14 cellular contexts compared by ENCODE assay signal in the genomic region with DNA sequence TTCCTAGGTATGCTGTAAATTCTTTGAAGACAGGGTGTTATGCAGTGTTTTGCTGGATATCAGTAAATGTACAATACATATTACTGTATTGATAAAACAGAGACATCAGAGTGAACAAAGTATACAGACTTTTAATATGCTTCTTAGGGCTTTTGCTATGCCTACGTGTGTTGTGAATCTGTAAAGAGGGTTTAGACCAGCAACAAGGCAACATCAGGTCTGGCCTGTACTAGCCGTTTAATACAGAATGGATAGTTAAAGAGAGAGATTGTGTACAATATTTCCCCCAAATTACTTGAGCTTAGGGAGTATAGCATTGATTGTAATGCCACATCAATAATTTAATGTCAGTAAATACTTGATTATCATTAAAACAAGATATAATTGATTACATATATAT.
DNase-seq lines count a peak whose midpoint lies in the region; ATAC-seq lines count a peak whose summit lies in the region.
"Had no signal": no experiment of that assay in that cellular context is flagged by ENCODE, and none has a peak within 500 bp of the region (broad histone marks: within the 10 kb centered on the region; RNA-seq: fewer than 3 reads in every experiment).

No MANE protein-coding gene starts in this region.

- intact Hi-C loops in left ventricle myocardium superior (cut with micrococcal nuclease) = loop anchor here (2.0 to 10.0 kb wide), 3 partner anchors 219 to 899 kb away; no protein-coding TSS in a partner anchor
- intact Hi-C loops in Right ventricle myocardium inferior (cut with DNase I) = loop anchor here (1.0 to 10.0 kb wide), 2 partner anchors 252 to 909 kb away; no protein-coding TSS in a partner anchor
- intact Hi-C loops in activated CD4-positive, alpha-beta T cell treated with anti-CD3 and anti-CD28 coated beads, Interleukin-2, amount 10 ng/mL, durations not matched to agents 24 days and 14 days (cut with micrococcal nuclease) = loop anchor here (1.0 to 10.0 kb wide), 5 partner anchors 87 to 907 kb away; no protein-coding TSS in a partner anchor
- intact Hi-C loops in activated CD4-positive, alpha-beta memory T cell treated with anti-CD3 and anti-CD28 coated beads for 36 hours (cut with micrococcal nuclease) = loop anchor here (1.0 to 5.0 kb wide), 6 partner anchors 87 to 905 kb away; a partner anchor contains a TSS

- CTCF ChIA-PET in activated CD4-positive, alpha-beta memory T cell treated with anti-CD3 and anti-CD28 coated beads for 36 hours (lab: Charles Lee) = interaction anchor here (0.6 to 2.8 kb wide), 16 partner anchors 9 to 1236 kb away, joined by 3 to 23 read pairs (median 4); a partner anchor contains a TSS

- H3K27me3 Mint-ChIP-seq in activated CD4-positive, alpha-beta T cell treated with anti-CD3 and anti-CD28 coated beads, Interleukin-2, amount 10 ng/mL, durations not matched to agents 24 days and 14 days = no peaks in the 10 kb centered on the region
- no peaks in the 10 kb centered on the region for H3K27me3 Mint-ChIP-seq in activated CD4-positive, alpha-beta memory T cell treated with anti-CD3 and anti-CD28 coated beads for 36 hours
- H3K27me3 Mint-ChIP-seq: activated CD4-positive, alpha-beta memory T cell treated with anti-CD3 and anti-CD28 coated beads, Interleukin-2, amount 10 ng/mL, durations not matched to agents 7 days and 5 days had no signal

- peaks cover 4% of the 10 kb centered on the region for H3K4me1 Mint-ChIP-seq in activated CD4-positive, alpha-beta T cell treated with anti-CD3 and anti-CD28 coated beads, Interleukin-2, amount 10 ng/mL, durations not matched to agents 24 days and 14 days
- no peaks in the 10 kb centered on the region for H3K4me1 Mint-ChIP-seq in activated CD4-positive, alpha-beta memory T cell treated with anti-CD3 and anti-CD28 coated beads for 36 hours (ENCODE audit: low read depth)
- H3K4me1 Mint-ChIP-seq: GM23338 had no signal

- POLR2A ChIA-PET in activated CD4-positive, alpha-beta memory T cell treated with anti-CD3 and anti-CD28 coated beads for 36 hours (lab: Charles Lee) = no interaction called here

- DNase-seq in left ventricle myocardium superior (no peak), Right ventricle myocardium inferior (ENCODE audit: missing footprints) (no peak), dermis blood vessel endothelial cell (peak; percentile 9), NCI-H2196 (lab: John Stamatoyannopoulos, UW; ENCODE audit: unreplicated experiment) (no peak)
- no peak for DNase-seq in activated CD4-positive, alpha-beta T cell treated with anti-CD3 and anti-CD28 coated beads, Interleukin-2, amount 10 ng/mL, durations not matched to agents 24 days and 14 days
- no peak for DNase-seq in activated CD4-positive, alpha-beta memory T cell treated with anti-CD3 and anti-CD28 coated beads for 36 hours
- DNase-seq: activated CD4-positive, alpha-beta memory T cell treated with anti-CD3 and anti-CD28 coated beads, Interleukin-2, amount 10 ng/mL, durations not matched to agents 7 days and 5 days; activated effector memory CD4-positive, alpha-beta T cell treated with anti-CD3 and anti-CD28 coated beads, Interleukin-2, amount 50 U/mL, for 16 hours; cerebellar nuclear complex; WERI-Rb-1 had no signal

- peaks cover 9% of the 10 kb centered on the region for H3K36me3 Mint-ChIP-seq in activated CD4-positive, alpha-beta T cell treated with anti-CD3 and anti-CD28 coated beads, Interleukin-2, amount 10 ng/mL, durations not matched to agents 24 days and 14 days (ENCODE audit: low read depth)
- H3K36me3 Mint-ChIP-seq in activated CD4-positive, alpha-beta memory T cell treated with anti-CD3 and anti-CD28 coated beads for 36 hours = peaks cover 3% of the 10 kb centered on the region

- H3K9me3 Mint-ChIP-seq in activated CD4-positive, alpha-beta T cell treated with anti-CD3 and anti-CD28 coated beads, Interleukin-2, amount 10 ng/mL, durations not matched to agents 24 days and 14 days = no peaks in the 10 kb centered on the region
- H3K9me3 Mint-ChIP-seq in activated CD4-positive, alpha-beta memory T cell treated with anti-CD3 and anti-CD28 coated beads for 36 hours = no peaks in the 10 kb centered on the region
- H3K9me3 Mint-ChIP-seq: activated CD4-positive, alpha-beta memory T cell treated with anti-CD3 and anti-CD28 coated beads, Interleukin-2, amount 10 ng/mL, durations not matched to agents 7 days and 5 days; GM23338; HFFc6 had no signal

- H3K27ac Mint-ChIP-seq in activated CD4-positive, alpha-beta T cell treated with anti-CD3 and anti-CD28 coated beads, Interleukin-2, amount 10 ng/mL, durations not matched to agents 24 days and 14 days = no peak overlapping the region
- H3K27ac Mint-ChIP-seq in activated CD4-positive, alpha-beta memory T cell treated with anti-CD3 and anti-CD28 coated beads for 36 hours = no peak overlapping the region
- H3K27ac Mint-ChIP-seq: activated CD4-positive, alpha-beta memory T cell treated with anti-CD3 and anti-CD28 coated beads, Interleukin-2, amount 10 ng/mL, durations not matched to agents 7 days and 5 days; GM23338; HFFc6 had no signal

- ATAC-seq in left ventricle myocardium superior (peak; percentile 32), Right ventricle myocardium inferior (no peak), HG03196 (IDR thresholded peaks at IDR 0.05; ENCODE audit: unreplicated experiment) (peak; percentile 18), HG03025 (IDR thresholded peaks at IDR 0.05; ENCODE audit: low FRiP score, unreplicated experiment) (no peak)
- ATAC-seq: GM23338 had no signal

- no peak overlapping the region for H3K4me3 Mint-ChIP-seq in activated CD4-positive, alpha-beta T cell treated with anti-CD3 and anti-CD28 coated beads, Interleukin-2, amount 10 ng/mL, durations not matched to agents 24 days and 14 days
- H3K4me3 Mint-ChIP-seq in activated CD4-positive, alpha-beta memory T cell treated with anti-CD3 and anti-CD28 coated beads for 36 hours = no peak overlapping the region
- H3K4me3 Mint-ChIP-seq: activated CD4-positive, alpha-beta memory T cell treated with anti-CD3 and anti-CD28 coated beads, Interleukin-2, amount 10 ng/mL, durations not matched to agents 7 days and 5 days; GM23338; HFFc6 had no signal

Comparison
In these comparisons a context has a peak if more than half of its experiments do, and no peak if none do; other contexts are left out.
1. ATAC-seq: peak in left ventricle myocardium superior (single experiment) and HG03196 (single experiment); none in Right ventricle myocardium inferior (single experiment) and HG03025 (single experiment).